1 cellular context compared by ENCODE assay signal in genomic region chr16:89561195-89562026, GRCh38.
A peak's percentile ranks its signal among the peaks of the same experiment; 100 is the strongest.
TF ChIP-seq lines count a peak whose summit lies in the region.

No MANE protein-coding gene starts in this region.

TF ChIP-seq in HepG2, 621 proteins besides CTCF, POLR2A, EP300 and RAD21 (continued from another document and continues in another):
- TF ChIP-seq, protein P1, sequence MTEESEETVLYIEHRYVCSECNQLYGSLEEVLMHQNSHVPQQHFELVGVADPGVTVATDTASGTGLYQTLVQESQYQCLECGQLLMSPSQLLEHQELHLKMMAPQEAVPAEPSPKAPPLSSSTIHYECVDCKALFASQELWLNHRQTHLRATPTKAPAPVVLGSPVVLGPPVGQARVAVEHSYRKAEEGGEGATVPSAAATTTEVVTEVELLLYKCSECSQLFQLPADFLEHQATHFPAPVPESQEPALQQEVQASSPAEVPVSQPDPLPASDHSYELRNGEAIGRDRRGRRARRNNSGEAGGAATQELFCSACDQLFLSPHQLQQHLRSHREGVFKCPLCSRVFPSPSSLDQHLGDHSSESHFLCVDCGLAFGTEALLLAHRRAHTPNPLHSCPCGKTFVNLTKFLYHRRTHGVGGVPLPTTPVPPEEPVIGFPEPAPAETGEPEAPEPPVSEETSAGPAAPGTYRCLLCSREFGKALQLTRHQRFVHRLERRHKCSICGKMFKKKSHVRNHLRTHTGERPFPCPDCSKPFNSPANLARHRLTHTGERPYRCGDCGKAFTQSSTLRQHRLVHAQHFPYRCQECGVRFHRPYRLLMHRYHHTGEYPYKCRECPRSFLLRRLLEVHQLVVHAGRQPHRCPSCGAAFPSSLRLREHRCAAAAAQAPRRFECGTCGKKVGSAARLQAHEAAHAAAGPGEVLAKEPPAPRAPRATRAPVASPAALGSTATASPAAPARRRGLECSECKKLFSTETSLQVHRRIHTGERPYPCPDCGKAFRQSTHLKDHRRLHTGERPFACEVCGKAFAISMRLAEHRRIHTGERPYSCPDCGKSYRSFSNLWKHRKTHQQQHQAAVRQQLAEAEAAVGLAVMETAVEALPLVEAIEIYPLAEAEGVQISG (CRISPR knock-in tag; IDR thresholded peaks at IDR 0.05), result no peak
- no peak for TF ChIP-seq NRL (CRISPR knock-in tag; IDR thresholded peaks at IDR 0.05; ENCODE audit: borderline replicate concordance)
- TF ChIP-seq RBFOX2 (IDR thresholded peaks at IDR 0.05; ENCODE audit: low read depth, low read length), result no peak; the same call in 1 of the 2 replicates
- no peak for TF ChIP-seq DNMT1 (CRISPR knock-in tag; IDR thresholded peaks at IDR 0.05)
- TF ChIP-seq DDIT3 (CRISPR knock-in tag; IDR thresholded peaks at IDR 0.05), result no peak
- no peak for TF ChIP-seq SP1 (IDR thresholded peaks at IDR 0.05)
- no peak for TF ChIP-seq SP1 (CRISPR knock-in tag; IDR thresholded peaks at IDR 0.05)
- TF ChIP-seq NFYC (CRISPR knock-in tag; IDR thresholded peaks at IDR 0.05), result no peak
- TF ChIP-seq SETDB1 (CRISPR knock-in tag; IDR thresholded peaks at IDR 0.05; ENCODE audit: borderline replicate concordance), result no peak
- TF ChIP-seq HOMEZ (CRISPR knock-in tag; IDR thresholded peaks at IDR 0.05; ENCODE audit: low read depth), result no peak
- TF ChIP-seq RFXANK (CRISPR knock-in tag; IDR thresholded peaks at IDR 0.05), result no peak
- TF ChIP-seq ZNF724P (CRISPR knock-in tag; IDR thresholded peaks at IDR 0.05; ENCODE audit: borderline replicate concordance), result no peak
- TF ChIP-seq, protein P2, sequence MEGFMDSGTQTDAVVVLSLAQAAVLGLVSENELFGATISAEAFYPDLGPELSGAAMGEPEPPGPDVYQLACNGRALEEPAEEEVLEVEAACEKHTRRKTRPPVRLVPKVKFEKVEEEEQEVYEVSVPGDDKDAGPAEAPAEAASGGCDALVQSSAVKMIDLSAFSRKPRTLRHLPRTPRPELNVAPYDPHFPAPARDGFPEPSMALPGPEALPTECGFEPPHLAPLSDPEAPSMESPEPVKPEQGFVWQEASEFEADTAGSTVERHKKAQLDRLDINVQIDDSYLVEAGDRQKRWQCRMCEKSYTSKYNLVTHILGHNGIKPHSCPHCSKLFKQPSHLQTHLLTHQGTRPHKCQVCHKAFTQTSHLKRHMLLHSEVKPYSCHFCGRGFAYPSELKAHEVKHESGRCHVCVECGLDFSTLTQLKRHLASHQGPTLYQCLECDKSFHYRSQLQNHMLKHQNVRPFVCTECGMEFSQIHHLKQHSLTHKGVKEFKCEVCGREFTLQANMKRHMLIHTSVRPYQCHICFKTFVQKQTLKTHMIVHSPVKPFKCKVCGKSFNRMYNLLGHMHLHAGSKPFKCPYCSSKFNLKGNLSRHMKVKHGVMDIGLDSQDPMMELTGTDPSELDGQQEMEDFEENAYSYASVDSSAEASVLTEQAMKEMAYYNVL (CRISPR knock-in tag; IDR thresholded peaks at IDR 0.05; ENCODE audit: borderline replicate concordance), result no peak
- TF ChIP-seq ZNF629 (CRISPR knock-in tag; conservative IDR thresholded peaks at IDR 0.05), result no peak
- no peak for TF ChIP-seq ZNF597 (CRISPR knock-in tag; IDR thresholded peaks at IDR 0.05)
- TF ChIP-seq ZNF501 (CRISPR knock-in tag; IDR thresholded peaks at IDR 0.05), result no peak
- TF ChIP-seq HOXA7 (CRISPR knock-in tag; IDR thresholded peaks at IDR 0.05), result 0 out of 2 replicates have a peak, but pooled peaks have one; percentile 57
- no peak for TF ChIP-seq NFATC3 (CRISPR knock-in tag; IDR thresholded peaks at IDR 0.05)
- TF ChIP-seq ZBTB1 (CRISPR knock-in tag; IDR thresholded peaks at IDR 0.05; ENCODE audit: borderline replicate concordance), result no peak
- no peak for TF ChIP-seq GATAD1 (CRISPR knock-in tag; IDR thresholded peaks at IDR 0.05)
- TF ChIP-seq SALL1 (CRISPR knock-in tag; IDR thresholded peaks at IDR 0.05), result no peak
- TF ChIP-seq ZNF296 (CRISPR knock-in tag; conservative IDR thresholded peaks at IDR 0.05), result no peak
- 0 out of 2 replicates have a peak, but pooled peaks have one; percentile 24 for TF ChIP-seq MATR3 (CRISPR knock-in tag; IDR thresholded peaks at IDR 0.05)
- TF ChIP-seq ZNF782 (CRISPR knock-in tag; IDR thresholded peaks at IDR 0.05; ENCODE audit: borderline replicate concordance), result 0 out of 2 replicates have a peak, but pooled peaks have one; percentile 20
- TF ChIP-seq REPIN1 (CRISPR knock-in tag; IDR thresholded peaks at IDR 0.05; ENCODE audit: borderline replicate concordance, low read depth), result no peak
- no peak for TF ChIP-seq TBX2 (CRISPR knock-in tag; IDR thresholded peaks at IDR 0.05; ENCODE audit: borderline replicate concordance)
- no peak for TF ChIP-seq NR3C1 (CRISPR knock-in tag; IDR thresholded peaks at IDR 0.05)
- no peak for TF ChIP-seq KDM1A (CRISPR knock-in tag; IDR thresholded peaks at IDR 0.05)
- TF ChIP-seq NCOA2 (CRISPR knock-in tag; IDR thresholded peaks at IDR 0.05), result no peak
- no peak for TF ChIP-seq AGO1 (IDR thresholded peaks at IDR 0.05; ENCODE audit: low read depth, low read length, poor library complexity, severe bottlenecking)
- TF ChIP-seq SIX4 (CRISPR knock-in tag; IDR thresholded peaks at IDR 0.05), result no peak
- no peak for TF ChIP-seq PBX3 (CRISPR knock-in tag; IDR thresholded peaks at IDR 0.05; ENCODE audit: borderline replicate concordance)
- TF ChIP-seq SP140L (CRISPR knock-in tag; IDR thresholded peaks at IDR 0.05; ENCODE audit: borderline replicate concordance), result no peak
- no peak for TF ChIP-seq CHD4 (IDR thresholded peaks at IDR 0.05; ENCODE audit: borderline replicate concordance, low read length)
- TF ChIP-seq ZNF451 (CRISPR knock-in tag; IDR thresholded peaks at IDR 0.05), result no peak
- no peak for TF ChIP-seq ZNF292 (CRISPR knock-in tag; IDR thresholded peaks at IDR 0.05; ENCODE audit: borderline replicate concordance, low read depth)
- TF ChIP-seq ZBTB42 (CRISPR knock-in tag; IDR thresholded peaks at IDR 0.05), result no peak
- TF ChIP-seq ETS1 (CRISPR knock-in tag; IDR thresholded peaks at IDR 0.05), result no peak
- TF ChIP-seq ZBTB25 (CRISPR knock-in tag; IDR thresholded peaks at IDR 0.05), result no peak
- no peak for TF ChIP-seq ZBTB3 (CRISPR knock-in tag; IDR thresholded peaks at IDR 0.05; ENCODE audit: borderline replicate concordance, low read depth)
- no peak for TF ChIP-seq MYC (CRISPR knock-in tag; IDR thresholded peaks at IDR 0.05; ENCODE audit: borderline replicate concordance)
- no peak for TF ChIP-seq ATF7 (IDR thresholded peaks at IDR 0.05)
- TF ChIP-seq ATF7 (CRISPR knock-in tag; IDR thresholded peaks at IDR 0.05), result 0 out of 2 replicates have a peak, but pooled peaks have one; percentile 13
- TF ChIP-seq POGK (CRISPR knock-in tag; conservative IDR thresholded peaks at IDR 0.05), result no peak; the same call in 1 of the 2 replicates
- no peak for TF ChIP-seq ZNF367 (CRISPR knock-in tag; IDR thresholded peaks at IDR 0.05; ENCODE audit: borderline replicate concordance)
- TF ChIP-seq ZSCAN22 (CRISPR knock-in tag; IDR thresholded peaks at IDR 0.05), result peak; percentile 5; the same call in 1 of the 2 replicates
- TF ChIP-seq ZNF337 (CRISPR knock-in tag; IDR thresholded peaks at IDR 0.05; ENCODE audit: borderline replicate concordance, low read depth), result no peak
- TF ChIP-seq TP53 (CRISPR knock-in tag; conservative IDR thresholded peaks at IDR 0.05), result no peak
- no peak for TF ChIP-seq ELF1 (CRISPR knock-in tag; IDR thresholded peaks at IDR 0.05)
- TF ChIP-seq ZNF33B (CRISPR knock-in tag; IDR thresholded peaks at IDR 0.05), result no peak
- peak; percentile 63 for TF ChIP-seq ZC3H13 (CRISPR knock-in tag; IDR thresholded peaks at IDR 0.05)
- TF ChIP-seq TCF7L2 (IDR thresholded peaks at IDR 0.05; ENCODE audit: low read depth, low read length), result no peak
- TF ChIP-seq ZNF776 (CRISPR knock-in tag; IDR thresholded peaks at IDR 0.05), result 0 out of 2 replicates have a peak, but pooled peaks have one; percentile 70
- TF ChIP-seq SUZ12 (IDR thresholded peaks at IDR 0.05; ENCODE audit: low read depth, low read length), result no peak
- no peak for TF ChIP-seq ZFP82 (CRISPR knock-in tag; IDR thresholded peaks at IDR 0.05; ENCODE audit: borderline replicate concordance)
- TF ChIP-seq ZNF841 (CRISPR knock-in tag; IDR thresholded peaks at IDR 0.05; ENCODE audit: borderline replicate concordance), result 0 out of 2 replicates have a peak, but pooled peaks have one; percentile 55
- 0 out of 2 replicates have a peak, but pooled peaks have one; percentile 49 for TF ChIP-seq HNRNPL (IDR thresholded peaks at IDR 0.05; ENCODE audit: low read depth, low read length)
- TF ChIP-seq ZNF282 (IDR thresholded peaks at IDR 0.05; ENCODE audit: partially characterized antibody), result no peak
- TF ChIP-seq NR2F2 (IDR thresholded peaks at IDR 0.05; ENCODE audit: borderline replicate concordance, low read depth), result no peak
- TF ChIP-seq RCOR2 (CRISPR knock-in tag; IDR thresholded peaks at IDR 0.05), result no peak
